Comparison of ENCODE assay signal across 9 cellular contexts in genomic region chr1:7963378-7963730, GRCh38. TPM values are rescaled to one million over a fixed set of nuclear protein-coding genes. Genes with fewer than 3 reads are reported as not detected.
DNase-seq lines count a peak whose midpoint lies in the region; ATAC-seq and TF ChIP-seq lines count a peak whose summit lies in the region.
"Not testable (repeated sequence)": the region's sequence is repeated elsewhere in the genome, so short reads cannot be mapped to it uniquely, and the experiment has no call there.
"Had no signal": no experiment of that assay in that cellular context is flagged by ENCODE, and none has a peak within 500 bp of the region (broad histone marks: within the 10 kb centered on the region; RNA-seq: fewer than 3 reads in every experiment).

No MANE protein-coding gene starts in this region.

- peaks cover 37 to 75% (median 59%) of the 10 kb centered on the region in 4 donors for H3K4me1 Mint-ChIP-seq in CD4-positive, alpha-beta memory T cell
- H3K4me1 Mint-ChIP-seq in T-helper 1 cell treated with Interleukin-12 subunit alpha and Interleukin-12 subunit beta and Interleukin-4 antibody, amounts not matched to agents 30 μg/mL and 1 μg/mL, for 36 hours (ENCODE audit: low read depth), result peaks cover 46% of the 10 kb centered on the region
- peaks cover 66% of the 10 kb centered on the region for H3K4me1 Mint-ChIP-seq in activated CD8-positive, alpha-beta T cell treated with anti-CD3 and anti-CD28 coated beads, Interleukin-2, amount 10 ng/mL, durations not matched to agents 7 days and 5 days (ENCODE audit: low read depth)
- H3K4me1 Mint-ChIP-seq in effector memory CD8-positive, alpha-beta T cell (ENCODE audit: low read depth in 2 of 2), result peaks cover 35 to 55% of the 10 kb centered on the region in 2 donors
- peaks cover 30% of the 10 kb centered on the region for H3K4me1 Mint-ChIP-seq in nephron progenitor cell
- H3K4me1 Mint-ChIP-seq in stimulated activated naive B cell treated with anti-CD40 and anti-IgM and Interleukin-4, amounts not matched to agents 10 μg/mL and 1 μg/mL and 100 μg/mL, for 72 hours, result peaks cover 16 to 43% of the 10 kb centered on the region in 2 donors

- H3K36me3 Mint-ChIP-seq in CD4-positive, alpha-beta memory T cell, result peaks cover 22 to 54% of the 10 kb centered on the region in 2 donors
- H3K36me3 Mint-ChIP-seq in T-helper 1 cell treated with Interleukin-12 subunit alpha and Interleukin-12 subunit beta and Interleukin-4 antibody, amounts not matched to agents 30 μg/mL and 1 μg/mL, for 36 hours (ENCODE audit: low read depth), result peaks cover 30% of the 10 kb centered on the region
- peaks cover 53% of the 10 kb centered on the region for H3K36me3 Mint-ChIP-seq in activated CD8-positive, alpha-beta T cell treated with anti-CD3 and anti-CD28 coated beads, Interleukin-2, amount 10 ng/mL, durations not matched to agents 7 days and 5 days (ENCODE audit: low read depth)
- H3K36me3 Mint-ChIP-seq in activated naive CD4-positive, alpha-beta T cell treated with anti-CD3 and anti-CD28 coated beads, Interleukin-2, amount 50 U/mL, for 72 hours, result peaks cover 34 to 38% of the 10 kb centered on the region in 2 donors
- H3K36me3 Mint-ChIP-seq in effector memory CD8-positive, alpha-beta T cell (ENCODE audit: insufficient read depth), result peaks cover 65% of the 10 kb centered on the region
- H3K36me3 Mint-ChIP-seq in nephron progenitor cell (ENCODE audit: low read depth), result peaks cover 39% of the 10 kb centered on the region
- H3K36me3 Mint-ChIP-seq in stimulated activated naive B cell treated with anti-CD40 and anti-IgM and Interleukin-4, amounts not matched to agents 10 μg/mL and 1 μg/mL and 100 μg/mL, for 72 hours, result peaks cover 30 to 46% of the 10 kb centered on the region in 2 donors

- H3K36me3 ChIP-seq in CD4-positive, alpha-beta memory T cell (ENCODE audit: insufficient read depth, low read length), result peaks cover 37% of the 10 kb centered on the region

- ATAC-seq in activated CD8-positive, alpha-beta T cell treated with anti-CD3 and anti-CD28 coated beads, Interleukin-2, amount 10 ng/mL, durations not matched to agents 7 days and 5 days; activated naive CD4-positive, alpha-beta T cell treated with anti-CD3 and anti-CD28 coated beads, Interleukin-2, amount 50 U/mL, for 72 hours; effector memory CD8-positive, alpha-beta T cell (replicated peaks); stimulated activated naive B cell treated with anti-CD40 and anti-IgM and Interleukin-4, amounts not matched to agents 10 μg/mL and 1 μg/mL and 100 μg/mL, for 72 hours (replicated peaks): not testable (repeated sequence)

- H3K27ac Mint-ChIP-seq in CD4-positive, alpha-beta memory T cell, result peak overlapping the region in 4 of 7 donors; percentile 50 to 99 (median 72)
- H3K27ac Mint-ChIP-seq in T-helper 1 cell treated with Interleukin-12 subunit alpha and Interleukin-12 subunit beta and Interleukin-4 antibody, amounts not matched to agents 30 μg/mL and 1 μg/mL, for 36 hours, result peak overlapping the region; percentile 71
- peak overlapping the region; percentile 77 for H3K27ac Mint-ChIP-seq in activated CD8-positive, alpha-beta T cell treated with anti-CD3 and anti-CD28 coated beads, Interleukin-2, amount 10 ng/mL, durations not matched to agents 7 days and 5 days
- peak overlapping the region; percentile 77 to 94 for H3K27ac Mint-ChIP-seq in activated naive CD4-positive, alpha-beta T cell treated with anti-CD3 and anti-CD28 coated beads, Interleukin-2, amount 50 U/mL, for 72 hours
- H3K27ac Mint-ChIP-seq in effector memory CD8-positive, alpha-beta T cell, result peak overlapping the region; percentile 81 to 96
- not testable (repeated sequence) for H3K27ac Mint-ChIP-seq in nephron progenitor cell
- H3K27ac Mint-ChIP-seq in stimulated activated naive B cell treated with anti-CD40 and anti-IgM and Interleukin-4, amounts not matched to agents 10 μg/mL and 1 μg/mL and 100 μg/mL, for 72 hours, result peak overlapping the region; percentile 81

- H3K27ac ChIP-seq in CD4-positive, alpha-beta memory T cell (ENCODE audit: low read depth, low read length), result not testable (repeated sequence)

- CTCF ChIA-PET in CD4-positive, alpha-beta memory T cell (lab: Charles Lee; ENCODE audit: partially characterized antibody), result interaction anchor here (0.7 to 3.8 kb wide), 3 partner anchors 12 to 39 kb away, joined by 3 to 13 read pairs (median 8); no protein-coding TSS in a partner anchor
- CTCF ChIA-PET in activated CD8-positive, alpha-beta T cell treated with anti-CD3 and anti-CD28 coated beads, Interleukin-2, amount 10 ng/mL, durations not matched to agents 7 days and 5 days (lab: Charles Lee), result interaction anchor here (1.1 to 1.4 kb wide), 3 partner anchors 23 to 294 kb away, joined by 3 to 4 read pairs (median 3); partner anchors contain the start of gene TNFRSF9

- H3K9me3 Mint-ChIP-seq in CD4-positive, alpha-beta memory T cell; T-helper 1 cell treated with Interleukin-12 subunit alpha and Interleukin-12 subunit beta and Interleukin-4 antibody, amounts not matched to agents 30 μg/mL and 1 μg/mL, for 36 hours; activated CD8-positive, alpha-beta T cell treated with anti-CD3 and anti-CD28 coated beads, Interleukin-2, amount 10 ng/mL, durations not matched to agents 7 days and 5 days (ENCODE audit: insufficient read depth); activated naive CD4-positive, alpha-beta T cell treated with anti-CD3 and anti-CD28 coated beads, Interleukin-2, amount 50 U/mL, for 72 hours; effector memory CD8-positive, alpha-beta T cell; nephron progenitor cell; stimulated activated naive B cell treated with anti-CD40 and anti-IgM and Interleukin-4, amounts not matched to agents 10 μg/mL and 1 μg/mL and 100 μg/mL, for 72 hours: not testable (repeated sequence)

- intact Hi-C loops in CD4-positive, alpha-beta memory T cell (cut with micrococcal nuclease), result loop anchor here (5.0 kb wide), 1 partner anchor 189 kb away; no protein-coding TSS in a partner anchor

- H3K27me3 Mint-ChIP-seq in CD4-positive, alpha-beta memory T cell; T-helper 1 cell treated with Interleukin-12 subunit alpha and Interleukin-12 subunit beta and Interleukin-4 antibody, amounts not matched to agents 30 μg/mL and 1 μg/mL, for 36 hours (ENCODE audit: low read depth); activated CD8-positive, alpha-beta T cell treated with anti-CD3 and anti-CD28 coated beads, Interleukin-2, amount 10 ng/mL, durations not matched to agents 7 days and 5 days (ENCODE audit: low read depth); effector memory CD8-positive, alpha-beta T cell; nephron progenitor cell (ENCODE audit: low read depth, poor library complexity); stimulated activated naive B cell treated with anti-CD40 and anti-IgM and Interleukin-4, amounts not matched to agents 10 μg/mL and 1 μg/mL and 100 μg/mL, for 72 hours: not testable (repeated sequence)

- not testable (repeated sequence) for TF ChIP-seq CTCF in HFF-Myc (IDR thresholded peaks at IDR 0.05; ENCODE audit: low read depth, low read length, missing control alignments); nephron progenitor cell (IDR thresholded peaks at IDR 0.05)

- not testable (repeated sequence) for H3K27me3 ChIP-seq in CD4-positive, alpha-beta memory T cell (ENCODE audit: insufficient read depth, low read length)

- not testable (repeated sequence) for H3K4me3 ChIP-seq in CD4-positive, alpha-beta memory T cell (ENCODE audit: low read length in 2 of 2)
- H3K4me3 ChIP-seq in HFF-Myc (replicated peaks; ENCODE audit: low read depth, low read length), result peak overlapping the region; percentile 83; the same call in 1 of the 2 replicates

- POLR2A ChIA-PET in CD4-positive, alpha-beta memory T cell (lab: Charles Lee; ENCODE audit: partially characterized antibody), result not testable (repeated sequence)
- POLR2A ChIA-PET in activated CD8-positive, alpha-beta T cell treated with anti-CD3 and anti-CD28 coated beads, Interleukin-2, amount 10 ng/mL, durations not matched to agents 7 days and 5 days (lab: Charles Lee), result interaction anchor here (1.4 kb wide), 1 partner anchor 23 kb away, joined by 4 read pairs; the partner anchor contains the start of gene TNFRSF9

- H3K4me1 ChIP-seq in CD4-positive, alpha-beta memory T cell (ENCODE audit: insufficient read depth, low read length), result peaks cover 66% of the 10 kb centered on the region

- H3K4me3 Mint-ChIP-seq in CD4-positive, alpha-beta memory T cell, result peak overlapping the region in 6 of 8 donors; percentile 36 to 99 (median 80)
- H3K4me3 Mint-ChIP-seq in T-helper 1 cell treated with Interleukin-12 subunit alpha and Interleukin-12 subunit beta and Interleukin-4 antibody, amounts not matched to agents 30 μg/mL and 1 μg/mL, for 36 hours, result peak overlapping the region; percentile 88
- peak overlapping the region; percentile 16 for H3K4me3 Mint-ChIP-seq in activated CD8-positive, alpha-beta T cell treated with anti-CD3 and anti-CD28 coated beads, Interleukin-2, amount 10 ng/mL, durations not matched to agents 7 days and 5 days
- H3K4me3 Mint-ChIP-seq in effector memory CD8-positive, alpha-beta T cell, result peak overlapping the region; percentile 88 to 91
- peak overlapping the region; percentile 97 for H3K4me3 Mint-ChIP-seq in nephron progenitor cell
- H3K4me3 Mint-ChIP-seq in stimulated activated naive B cell treated with anti-CD40 and anti-IgM and Interleukin-4, amounts not matched to agents 10 μg/mL and 1 μg/mL and 100 μg/mL, for 72 hours, result peak overlapping the region; percentile 71 to 72

- DNase-seq in CD4-positive, alpha-beta memory T cell; HFF-Myc (ENCODE audit: extremely low read depth, low read depth); activated CD8-positive, alpha-beta T cell treated with anti-CD3 and anti-CD28 coated beads, Interleukin-2, amount 10 ng/mL, durations not matched to agents 7 days and 5 days; activated naive CD4-positive, alpha-beta T cell treated with anti-CD3 and anti-CD28 coated beads, Interleukin-2, amount 50 U/mL, for 72 hours (ENCODE audit: low spot score in 2 of 2); effector memory CD8-positive, alpha-beta T cell; nephron progenitor cell; stimulated activated naive B cell treated with anti-CD40 and anti-IgM and Interleukin-4, amounts not matched to agents 10 μg/mL and 1 μg/mL and 100 μg/mL, for 72 hours: not testable (repeated sequence)

- not testable (repeated sequence) for H3K9me3 ChIP-seq in CD4-positive, alpha-beta memory T cell (ENCODE audit: control insufficient read depth in 1 of 2, low read length in 2 of 2)

RNA-seq across cellular contexts. Expression of gene PARK7, which starts 1.8 kb away (rescaled TPM):
- 100 to 1,000 TPM; 112 to 122 TPM for total RNA-seq in CD4-positive, alpha-beta memory T cell
- 100 to 1,000 TPM; 342 to 381 TPM for polyA plus RNA-seq in CD4-positive, alpha-beta memory T cell
- total RNA-seq in activated CD8-positive, alpha-beta T cell treated with anti-CD3 and anti-CD28 coated beads, Interleukin-2, amount 10 ng/mL, durations not matched to agents 7 days and 5 days, result 100 to 1,000 TPM; 296 to 302 TPM
- 100 to 1,000 TPM; 385 to 475 TPM for total RNA-seq in activated naive CD4-positive, alpha-beta T cell treated with anti-CD3 and anti-CD28 coated beads, Interleukin-2, amount 50 U/mL, for 72 hours

RNA-seq across cellular contexts. Expression of gene TNFRSF9, which starts 22.7 kb away (rescaled TPM):
- total RNA-seq in CD4-positive, alpha-beta memory T cell, result under 1 TPM; 0.15 to 0.53 TPM
- polyA plus RNA-seq in CD4-positive, alpha-beta memory T cell, result under 1 TPM in 1 of 2 donors, not detected in 1; 0.56 TPM
- total RNA-seq in activated CD8-positive, alpha-beta T cell treated with anti-CD3 and anti-CD28 coated beads, Interleukin-2, amount 10 ng/mL, durations not matched to agents 7 days and 5 days, result 1 to 10 TPM in 1 of 2 experiments, under 1 TPM in 1; 0.94 to 1.3 TPM
- 10 to 100 TPM; 10.8 to 66.8 TPM for total RNA-seq in activated naive CD4-positive, alpha-beta T cell treated with anti-CD3 and anti-CD28 coated beads, Interleukin-2, amount 50 U/mL, for 72 hours
- polyA plus RNA-seq: aorta had no signal

Comparison
In these comparisons a context has a peak if more than half of its experiments do, and no peak if none do; other contexts are left out.
1. H3K4me3 Mint-ChIP-seq: peak in every context shown above with its lines; median percentile 97 in nephron progenitor cell; 90 in effector memory CD8-positive, alpha-beta T cell; 88 in T-helper 1 cell treated with Interleukin-12 subunit alpha and Interleukin-12 subunit beta and Interleukin-4 antibody, amounts not matched to agents 30 μg/mL and 1 μg/mL, for 36 hours; 80 in CD4-positive, alpha-beta memory T cell; 72 in stimulated activated naive B cell treated with anti-CD40 and anti-IgM and Interleukin-4, amounts not matched to agents 10 μg/mL and 1 μg/mL and 100 μg/mL, for 72 hours; 16 in activated CD8-positive, alpha-beta T cell treated with anti-CD3 and anti-CD28 coated beads, Interleukin-2, amount 10 ng/mL, durations not matched to agents 7 days and 5 days.
2. RNA of gene TNFRSF9, which starts 22.7 kb away (total RNA-seq): 10.8 to 66.8 TPM in activated naive CD4-positive, alpha-beta T cell treated with anti-CD3 and anti-CD28 coated beads, Interleukin-2, amount 50 U/mL, for 72 hours; 0.94 to 1.3 TPM in activated CD8-positive, alpha-beta T cell treated with anti-CD3 and anti-CD28 coated beads, Interleukin-2, amount 10 ng/mL, durations not matched to agents 7 days and 5 days and 0.15 to 0.53 TPM in CD4-positive, alpha-beta memory T cell; every median in the first group is over 4 times any median in the second.